ENCODE assay signal across 23 cellular contexts in the genomic region with DNA sequence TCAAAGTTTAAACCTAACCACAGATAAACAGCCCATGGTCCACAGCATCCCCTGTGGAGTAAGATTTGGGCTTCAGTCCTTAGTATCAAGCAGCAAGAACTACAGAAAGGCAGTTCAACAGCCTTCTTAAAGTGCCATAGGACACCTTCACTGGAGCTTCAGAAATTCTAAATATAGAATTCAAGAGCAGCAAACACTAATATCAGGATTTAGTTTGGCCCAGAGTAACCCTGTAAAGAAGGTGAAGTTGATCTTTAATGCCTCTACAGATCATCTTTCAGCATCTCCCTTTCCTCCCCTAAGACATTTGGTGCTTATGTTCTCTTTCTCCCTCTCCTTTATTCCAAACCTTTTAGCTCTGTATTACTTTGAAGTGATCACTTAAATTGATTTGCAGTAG.
"Had no signal": no experiment of that assay in that cellular context is flagged by ENCODE, and none has a peak within 500 bp of the region (broad histone marks: within the 10 kb centered on the region; RNA-seq: fewer than 3 reads in every experiment).

No MANE protein-coding gene starts in this region.

- ATAC-seq: heart right ventricle; mucosa of descending colon; natural killer cell; pancreas; stimulated activated naive CD8-positive, alpha-beta T cell treated with anti-CD3 and anti-CD28 coated beads, Interleukin-15, Interleukin-2, amounts not matched to agents 100 U/mL and 50 U/mL, for 24 hours had no signal

- H3K4me1 ChIP-seq: pancreas, prostate gland, thyroid gland, uterus had no signal

- H3K27ac ChIP-seq: pancreas, prostate gland, sigmoid colon, suprapubic skin, thyroid gland, upper lobe of left lung, uterus had no signal

- H3K4me1 Mint-ChIP-seq: natural killer cell had no signal

- H3K36me3 Mint-ChIP-seq: natural killer cell had no signal

- H3K9me3 ChIP-seq: gastrocnemius medialis, heart right ventricle, mucosa of descending colon, pancreas, prostate gland, sigmoid colon, suprapubic skin, thyroid gland, upper lobe of left lung, uterus had no signal

- H3K36me3 ChIP-seq: gastrocnemius medialis, heart right ventricle, pancreas, prostate gland, sigmoid colon, suprapubic skin, thyroid gland, upper lobe of left lung, uterus had no signal

- H3K4me3 ChIP-seq: dorsolateral prefrontal cortex, gastrocnemius medialis, heart right ventricle, mucosa of descending colon, pancreas, prostate gland, sigmoid colon, suprapubic skin, thyroid gland, upper lobe of left lung, uterus had no signal

- H3K9me3 Mint-ChIP-seq: natural killer cell, neural crest cell had no signal

- H3K27me3 ChIP-seq: gastrocnemius medialis, heart right ventricle, pancreas, sigmoid colon, suprapubic skin, thyroid gland, upper lobe of left lung, uterus had no signal

- DNase-seq: cortex of kidney; dorsolateral prefrontal cortex; effector CD8-positive, alpha-beta T cell; gastrocnemius medialis; heart right ventricle; hypothalamus; kidney glomerular epithelial cell; mammary epithelial cell; mucosa of descending colon; natural killer cell; occipital lobe; pancreas; retina; sigmoid colon; small intestine; stimulated activated CD4-positive, alpha-beta T cell treated with anti-CD3 and anti-CD28 coated beads, Interleukin-12 subunit alpha, Interleukin-12 subunit beta, amount 100 ng/mL, for 4 hours; stimulated activated naive CD8-positive, alpha-beta T cell treated with anti-CD3 and anti-CD28 coated beads, Interleukin-15, Interleukin-2, amounts not matched to agents 100 U/mL and 50 U/mL, for 24 hours; thyroid gland; upper lobe of left lung; uterus had no signal

- H3K4me3 Mint-ChIP-seq: natural killer cell, neural crest cell had no signal

- H3K27ac Mint-ChIP-seq: natural killer cell had no signal
